In the genomic region with DNA sequence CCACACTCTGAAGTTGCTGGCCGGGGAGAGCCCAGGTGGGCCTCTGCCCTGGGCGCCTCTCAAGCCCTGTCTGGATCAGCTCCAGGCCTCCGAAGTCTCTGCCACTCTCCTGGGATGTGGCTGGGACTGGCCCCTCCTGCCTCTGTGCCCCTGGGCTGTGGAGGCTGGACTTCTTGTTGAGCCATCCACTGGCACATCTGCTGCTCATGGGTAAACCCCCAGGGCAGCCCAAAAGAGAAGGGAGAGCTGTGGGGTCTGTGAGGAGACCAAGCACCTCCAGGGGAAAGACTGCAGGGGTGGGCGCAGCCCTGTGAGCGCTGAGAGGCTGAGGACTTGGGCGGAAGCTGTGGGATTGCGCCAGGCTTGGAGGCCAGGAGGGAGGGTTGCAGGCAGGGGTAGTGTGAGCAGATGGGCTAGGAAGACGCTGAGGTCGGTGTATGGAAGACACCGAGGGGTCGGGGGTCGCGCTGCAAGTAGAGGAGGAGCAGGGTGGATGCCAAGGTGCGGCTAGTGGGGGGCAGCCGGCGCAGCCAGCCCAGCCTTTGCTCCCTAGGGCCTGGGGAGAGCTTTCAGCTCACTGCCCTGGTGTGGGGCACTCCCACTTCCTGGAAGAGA, we compare ENCODE assay signal across 12 cellular contexts.
DNase-seq lines count a peak whose midpoint lies in the region; ATAC-seq and TF ChIP-seq lines count a peak whose summit lies in the region.
"Had no signal": no experiment of that assay in that cellular context is flagged by ENCODE, and none has a peak within 500 bp of the region (broad histone marks: within the 10 kb centered on the region; RNA-seq: fewer than 3 reads in every experiment).

No MANE protein-coding gene starts in this region.

- H3K9me3 ChIP-seq in CD4-positive, CD25-positive, alpha-beta regulatory T cell (ENCODE audit: control insufficient read depth in 2 of 2, low read length in 2 of 2) = no peaks in the 10 kb centered on the region
- no peaks in the 10 kb centered on the region for H3K9me3 ChIP-seq in neutrophil
- H3K9me3 ChIP-seq: esophagus muscularis mucosa had no signal

- TF ChIP-seq CTCF in WTC11 (IDR thresholded peaks at IDR 0.05) = no peak
- TF ChIP-seq CTCF in neutrophil (IDR thresholded peaks at IDR 0.05) = no peak

- H3K36me3 Mint-ChIP-seq in CD4-positive, CD25-positive, alpha-beta regulatory T cell = no peaks in the 10 kb centered on the region
- no peaks in the 10 kb centered on the region for H3K36me3 Mint-ChIP-seq in WTC11
- H3K36me3 Mint-ChIP-seq in effector memory CD8-positive, alpha-beta T cell (ENCODE audit: insufficient read depth) = peaks cover 7% of the 10 kb centered on the region
- H3K36me3 Mint-ChIP-seq: mesothelial cell of epicardium had no signal

- H3K27ac Mint-ChIP-seq in CD4-positive, CD25-positive, alpha-beta regulatory T cell = peak overlapping the region in 2 of 3 donors; percentile 54 to 65
- H3K27ac Mint-ChIP-seq in WTC11 = no peak overlapping the region; the same call in 1 of the 2 replicates
- H3K27ac Mint-ChIP-seq in effector memory CD8-positive, alpha-beta T cell = peak overlapping the region in 1 of 2 donors; percentile 36
- H3K27ac Mint-ChIP-seq: activated T-helper 17 cell treated with anti-CD3 and anti-CD28 coated beads, Interleukin-2, amount 50 U/mL, for 72 hours; mesothelial cell of epicardium had no signal

- no peak for DNase-seq in CD4-positive, CD25-positive, alpha-beta regulatory T cell
- DNase-seq in GF-D8 (lab: John Stamatoyannopoulos, UW) = peak; percentile 73
- peak; percentile 4 for DNase-seq in WTC11 (ENCODE audit: low spot score)
- no peak for DNase-seq in stimulated activated naive CD4-positive, alpha-beta T cell (lab: John Stamatoyannopoulos, UW)
- DNase-seq in NCI-H524 treated with DMSO at 0.1 percent for 48 hours (lab: John Stamatoyannopoulos, UW) = no peak
- DNase-seq in effector memory CD8-positive, alpha-beta T cell = no peak
- DNase-seq: NCI-H2227 treated with DMSO at 0.1 percent for 48 hours had no signal

- CTCF ChIA-PET in WTC11 (lab: Charles Lee) = interaction anchor here (0.5 to 3.9 kb wide), 47 partner anchors 8 to 508 kb away, joined by 3 to 36 read pairs (median 4); a partner anchor contains a TSS

- H3K9me3 Mint-ChIP-seq in CD4-positive, CD25-positive, alpha-beta regulatory T cell = peaks cover 0 to 2% (median 0%) of the 10 kb centered on the region in 7 donors
- no peaks in the 10 kb centered on the region for H3K9me3 Mint-ChIP-seq in WTC11
- H3K9me3 Mint-ChIP-seq in effector memory CD8-positive, alpha-beta T cell = no peaks in the 10 kb centered on the region
- H3K9me3 Mint-ChIP-seq: activated T-helper 17 cell treated with anti-CD3 and anti-CD28 coated beads, Interleukin-2, amount 50 U/mL, for 72 hours; central memory CD8-positive, alpha-beta T cell; mesothelial cell of epicardium had no signal

- peaks cover 3% of the 10 kb centered on the region for H3K4me1 ChIP-seq in CD4-positive, CD25-positive, alpha-beta regulatory T cell (ENCODE audit: control insufficient read depth, insufficient read depth, low read length, poor library complexity, severe bottlenecking)
- peaks cover 43 to 50% of the 10 kb centered on the region in 2 experiments for H3K4me1 ChIP-seq in neutrophil (ENCODE audit: control insufficient read depth in 1 of 2, insufficient read depth in 1 of 2, low read depth in 1 of 2, low read length in 1 of 2)

- no peaks in the 10 kb centered on the region for H3K27me3 Mint-ChIP-seq in CD4-positive, CD25-positive, alpha-beta regulatory T cell
- no peaks in the 10 kb centered on the region for H3K27me3 Mint-ChIP-seq in WTC11 (ENCODE audit: low read depth)
- H3K27me3 Mint-ChIP-seq in effector memory CD8-positive, alpha-beta T cell = peaks cover 14 to 49% of the 10 kb centered on the region in 2 donors
- H3K27me3 Mint-ChIP-seq: activated T-helper 17 cell treated with anti-CD3 and anti-CD28 coated beads, Interleukin-2, amount 50 U/mL, for 72 hours had no signal

- H3K4me1 Mint-ChIP-seq in CD4-positive, CD25-positive, alpha-beta regulatory T cell = peaks cover 0 to 29% (median 5%) of the 10 kb centered on the region in 4 donors
- H3K4me1 Mint-ChIP-seq in WTC11 = peaks cover 16% of the 10 kb centered on the region
- H3K4me1 Mint-ChIP-seq in effector memory CD8-positive, alpha-beta T cell (ENCODE audit: low read depth in 2 of 2) = peaks cover 3 to 5% of the 10 kb centered on the region in 2 donors
- H3K4me1 Mint-ChIP-seq: mesothelial cell of epicardium had no signal

- ATAC-seq in CD4-positive, CD25-positive, alpha-beta regulatory T cell (ENCODE audit: low read depth in 2 of 2) = no peak
- no peak for ATAC-seq in WTC11
- ATAC-seq in effector memory CD8-positive, alpha-beta T cell (replicated peaks) = no peak

- H3K27ac ChIP-seq in CD4-positive, CD25-positive, alpha-beta regulatory T cell (ENCODE audit: insufficient read depth, low read length, poor library complexity, severe bottlenecking) = no peak overlapping the region
- peak overlapping the region; percentile 58 for H3K27ac ChIP-seq in neutrophil
- H3K27ac ChIP-seq: esophagus muscularis mucosa had no signal

- no peak overlapping the region for H3K4me3 ChIP-seq in CD4-positive, CD25-positive, alpha-beta regulatory T cell (ENCODE audit: low read depth, low read length)
- peak overlapping the region; percentile 5 to 19 for H3K4me3 ChIP-seq in neutrophil (ENCODE audit: low read depth in 1 of 2, low read length in 1 of 2)
- H3K4me3 ChIP-seq: esophagus muscularis mucosa had no signal

- H3K4me3 Mint-ChIP-seq in CD4-positive, CD25-positive, alpha-beta regulatory T cell = no peak overlapping the region
- H3K4me3 Mint-ChIP-seq in WTC11 = no peak overlapping the region
- H3K4me3 Mint-ChIP-seq in effector memory CD8-positive, alpha-beta T cell = no peak overlapping the region
- H3K4me3 Mint-ChIP-seq: activated T-helper 17 cell treated with anti-CD3 and anti-CD28 coated beads, Interleukin-2, amount 50 U/mL, for 72 hours; central memory CD8-positive, alpha-beta T cell; mesothelial cell of epicardium had no signal

- POLR2A ChIA-PET in WTC11 (lab: Charles Lee) = interaction anchor here (0.7 kb wide), 1 partner anchor 10 kb away, joined by 3 read pairs; no protein-coding TSS in a partner anchor

- H3K27me3 ChIP-seq in CD4-positive, CD25-positive, alpha-beta regulatory T cell (ENCODE audit: control insufficient read depth, insufficient read depth, low read length) = no peaks in the 10 kb centered on the region
- H3K27me3 ChIP-seq in neutrophil = no peaks in the 10 kb centered on the region
- H3K27me3 ChIP-seq: esophagus muscularis mucosa had no signal

- no peaks in the 10 kb centered on the region for H3K36me3 ChIP-seq in CD4-positive, CD25-positive, alpha-beta regulatory T cell (ENCODE audit: control insufficient read depth, insufficient read depth, low read length)
- H3K36me3 ChIP-seq in neutrophil = no peaks in the 10 kb centered on the region

TF ChIP-seq in WTC11, 78 proteins besides CTCF, POLR2A, EP300 and RAD21:
- TF ChIP-seq RORB (CRISPR knock-in tag; IDR thresholded peaks at IDR 0.05) = no peak
- TF ChIP-seq, protein P1, sequence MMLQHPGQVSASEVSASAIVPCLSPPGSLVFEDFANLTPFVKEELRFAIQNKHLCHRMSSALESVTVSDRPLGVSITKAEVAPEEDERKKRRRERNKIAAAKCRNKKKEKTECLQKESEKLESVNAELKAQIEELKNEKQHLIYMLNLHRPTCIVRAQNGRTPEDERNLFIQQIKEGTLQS (CRISPR knock-in tag; conservative IDR thresholded peaks at IDR 0.05) = no peak
- TF ChIP-seq TCF7 (CRISPR knock-in tag; IDR thresholded peaks at IDR 0.05; ENCODE audit: low read depth) = no peak
- TF ChIP-seq, protein P2, sequence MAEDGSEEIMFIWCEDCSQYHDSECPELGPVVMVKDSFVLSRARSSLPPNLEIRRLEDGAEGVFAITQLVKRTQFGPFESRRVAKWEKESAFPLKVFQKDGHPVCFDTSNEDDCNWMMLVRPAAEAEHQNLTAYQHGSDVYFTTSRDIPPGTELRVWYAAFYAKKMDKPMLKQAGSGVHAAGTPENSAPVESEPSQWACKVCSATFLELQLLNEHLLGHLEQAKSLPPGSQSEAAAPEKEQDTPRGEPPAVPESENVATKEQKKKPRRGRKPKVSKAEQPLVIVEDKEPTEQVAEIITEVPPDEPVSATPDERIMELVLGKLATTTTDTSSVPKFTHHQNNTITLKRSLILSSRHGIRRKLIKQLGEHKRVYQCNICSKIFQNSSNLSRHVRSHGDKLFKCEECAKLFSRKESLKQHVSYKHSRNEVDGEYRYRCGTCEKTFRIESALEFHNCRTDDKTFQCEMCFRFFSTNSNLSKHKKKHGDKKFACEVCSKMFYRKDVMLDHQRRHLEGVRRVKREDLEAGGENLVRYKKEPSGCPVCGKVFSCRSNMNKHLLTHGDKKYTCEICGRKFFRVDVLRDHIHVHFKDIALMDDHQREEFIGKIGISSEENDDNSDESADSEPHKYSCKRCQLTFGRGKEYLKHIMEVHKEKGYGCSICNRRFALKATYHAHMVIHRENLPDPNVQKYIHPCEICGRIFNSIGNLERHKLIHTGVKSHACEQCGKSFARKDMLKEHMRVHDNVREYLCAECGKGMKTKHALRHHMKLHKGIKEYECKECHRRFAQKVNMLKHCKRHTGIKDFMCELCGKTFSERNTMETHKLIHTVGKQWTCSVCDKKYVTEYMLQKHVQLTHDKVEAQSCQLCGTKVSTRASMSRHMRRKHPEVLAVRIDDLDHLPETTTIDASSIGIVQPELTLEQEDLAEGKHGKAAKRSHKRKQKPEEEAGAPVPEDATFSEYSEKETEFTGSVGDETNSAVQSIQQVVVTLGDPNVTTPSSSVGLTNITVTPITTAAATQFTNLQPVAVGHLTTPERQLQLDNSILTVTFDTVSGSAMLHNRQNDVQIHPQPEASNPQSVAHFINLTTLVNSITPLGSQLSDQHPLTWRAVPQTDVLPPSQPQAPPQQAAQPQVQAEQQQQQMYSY (CRISPR knock-in tag; IDR thresholded peaks at IDR 0.05) = no peak
- TF ChIP-seq JUN (CRISPR knock-in tag; IDR thresholded peaks at IDR 0.05) = no peak
- TF ChIP-seq NFE2L1 (CRISPR knock-in tag; IDR thresholded peaks at IDR 0.05) = no peak

Comparison
In these comparisons a context has a peak if more than half of its experiments do, and no peak if none do; other contexts are left out.
1. DNase-seq: peak in GF-D8 (single experiment) and WTC11 (single experiment); none in CD4-positive, CD25-positive, alpha-beta regulatory T cell (0 of 3), stimulated activated naive CD4-positive, alpha-beta T cell (0 of 6), NCI-H524 treated with DMSO at 0.1 percent for 48 hours (single experiment) and effector memory CD8-positive, alpha-beta T cell (0 of 3).